35 cellular contexts compared by ENCODE assay signal in genomic region chr4:6162885-6163284, GRCh38. TPM values are rescaled to one million over a fixed set of nuclear protein-coding genes. Genes with fewer than 3 reads are reported as not detected.
"Had no signal": no experiment of that assay in that cellular context is flagged by ENCODE, and none has a peak within 500 bp of the region (broad histone marks: within the 10 kb centered on the region; RNA-seq: fewer than 3 reads in every experiment).

No MANE protein-coding gene starts in this region.

- H3K4me3 Mint-ChIP-seq: activated B cell treated with CpG ODN at 0.5 μM for 24 hours; activated CD4-positive, alpha-beta memory T cell treated with anti-CD3 and anti-CD28 coated beads for 36 hours; activated CD4-positive, alpha-beta T cell treated with anti-CD3 and anti-CD28 coated beads, Interleukin-2, amount 10 ng/mL, durations not matched to agents 24 days and 14 days; activated CD8-positive, alpha-beta T cell treated with anti-CD3 and anti-CD28 coated beads for 36 hours; activated naive CD4-positive, alpha-beta T cell treated with anti-CD3 and anti-CD28 coated beads for 36 hours; activated naive CD8-positive, alpha-beta T cell treated with anti-CD3 and anti-CD28 coated beads for 36 hours; activated T-cell treated with anti-CD3 and anti-CD28 coated beads, Interleukin-2, amount 50 U/mL, for 4 hours; activated T-cell treated with anti-CD3 and anti-CD28 coated beads, Interleukin-2, amount 50 U/mL, for 72 hours; activated T-helper 1 cell treated with anti-CD3 and anti-CD28 coated beads, Interleukin-12 subunit alpha, Interleukin-12 subunit beta, Interleukin-2, Interleukin-4 antibody, amounts not matched to agents 30 ng/mL and 10 ng/mL and 1 ng/mL, durations not matched to agents 14 hours and 24 hours and 36 hours; activated T-helper 17 cell treated with anti-CD3 and anti-CD28 coated beads, Interleukin-2, amount 50 U/mL, for 72 hours; T-helper 1 cell treated with Interleukin-12 subunit alpha and Interleukin-12 subunit beta and Interleukin-4 antibody, amounts not matched to agents 30 μg/mL and 1 μg/mL, for 36 hours; T-helper 2 cell treated with Interferon-gamma antibody and Interleukin-4, amounts not matched to agents 5 μg/mL and 100 μg/mL, for 36 hours had no signal

- H3K4me3 ChIP-seq: adrenal gland, body of pancreas, breast epithelium had no signal

- ATAC-seq: activated CD8-positive, alpha-beta T cell treated with anti-CD3 and anti-CD28 coated beads for 36 hours; activated naive CD4-positive, alpha-beta T cell treated with anti-CD3 and anti-CD28 coated beads, Interleukin-2, amount 50 U/mL, for 72 hours; activated T-cell treated with anti-CD3 and anti-CD28 coated beads, Interleukin-2, amount 50 U/mL, for 4 hours; activated T-cell treated with anti-CD3 and anti-CD28 coated beads, Interleukin-2, amount 50 U/mL, for 72 hours; activated T-helper 17 cell treated with anti-CD3 and anti-CD28 coated beads, Interleukin-2, amount 50 U/mL, for 72 hours; body of pancreas had no signal

- H3K9me3 Mint-ChIP-seq: activated CD8-positive, alpha-beta T cell treated with anti-CD3 and anti-CD28 coated beads for 36 hours; activated naive CD4-positive, alpha-beta T cell treated with anti-CD3 and anti-CD28 coated beads for 36 hours; activated naive CD8-positive, alpha-beta T cell treated with anti-CD3 and anti-CD28 coated beads for 36 hours; T-helper 2 cell treated with Interferon-gamma antibody and Interleukin-4, amounts not matched to agents 5 μg/mL and 100 μg/mL, for 36 hours had no signal

- H3K36me3 ChIP-seq: adrenal gland, brain microvascular endothelial cell, breast epithelium, WERI-Rb-1 had no signal

- FAIRE-seq: astrocyte had no signal

- H3K27me3 ChIP-seq: adrenal gland, body of pancreas, brain microvascular endothelial cell had no signal

- H3K36me3 Mint-ChIP-seq: activated naive CD4-positive, alpha-beta T cell treated with anti-CD3 and anti-CD28 coated beads, Interleukin-2, amount 50 U/mL, for 72 hours; activated naive CD8-positive, alpha-beta T cell treated with anti-CD3 and anti-CD28 coated beads for 36 hours had no signal

- DNase-seq: activated B cell treated with CpG ODN at 0.5 μM for 24 hours; activated CD4-positive, alpha-beta memory T cell treated with anti-CD3 and anti-CD28 coated beads for 36 hours; activated CD4-positive, alpha-beta T cell treated with anti-CD3 and anti-CD28 coated beads for 4 hours; activated CD4-positive, alpha-beta T cell treated with anti-CD3 and anti-CD28 coated beads, Interleukin-2, amount 10 ng/mL, durations not matched to agents 24 days and 14 days; activated CD4-positive, alpha-beta T cell treated with anti-CD3 and anti-CD28 coated beads, Interleukin-2, amount 50 U/mL, for 1 hour; activated CD4-positive, alpha-beta T cell treated with anti-CD3 and anti-CD28 coated beads, Interleukin-2, amount 50 U/mL, for 4 hours; activated CD4-positive, CD25-positive, alpha-beta regulatory T cell treated with anti-CD3 and anti-CD28 coated beads, Interleukin-2, amount 50 U/mL, for 72 hours; activated CD8-positive, alpha-beta memory T cell treated with anti-CD3 and anti-CD28 coated beads, Interleukin-2, amount 50 U/mL, for 4 hours; activated CD8-positive, alpha-beta T cell treated with anti-CD3 and anti-CD28 coated beads for 36 hours; activated effector memory CD4-positive, alpha-beta T cell treated with anti-CD3 and anti-CD28 coated beads, Interleukin-2, amount 50 U/mL, for 16 hours; activated gamma-delta T cell treated with Interleukin-2 at 50 U/mL for 16 hours; activated naive CD4-positive, alpha-beta T cell; activated naive CD4-positive, alpha-beta T cell treated with anti-CD3 and anti-CD28 coated beads for 36 hours; activated naive CD4-positive, alpha-beta T cell treated with anti-CD3 and anti-CD28 coated beads, Interleukin-2, amount 50 U/mL, for 16 hours; activated naive CD8-positive, alpha-beta T cell treated with anti-CD3 and anti-CD28 coated beads for 36 hours; activated T-cell treated with anti-CD3 and anti-CD28 coated beads for 4 hours; activated T-cell treated with anti-CD3 and anti-CD28 coated beads, Interleukin-2, amount 50 U/mL, for 1 hour; activated T-cell treated with anti-CD3 and anti-CD28 coated beads, Interleukin-2, amount 50 U/mL, for 4 hours; activated T-cell treated with anti-CD3 and anti-CD28 coated beads, Interleukin-2, amount 50 U/mL, for 72 hours; amniotic stem cell; body of pancreas; brain microvascular endothelial cell; central memory CD4-positive, alpha-beta T cell; T-helper 2 cell; T-helper 9 cell; WERI-Rb-1 had no signal

- H3K27ac ChIP-seq: body of pancreas, brain microvascular endothelial cell, breast epithelium, WERI-Rb-1 had no signal

- H3K27me3 Mint-ChIP-seq: activated B cell treated with CpG ODN at 0.5 μM for 24 hours; activated CD4-positive, alpha-beta memory T cell treated with anti-CD3 and anti-CD28 coated beads for 36 hours; activated CD4-positive, alpha-beta T cell treated with anti-CD3 and anti-CD28 coated beads, Interleukin-2, amount 10 ng/mL, durations not matched to agents 24 days and 14 days; activated CD8-positive, alpha-beta T cell treated with anti-CD3 and anti-CD28 coated beads for 36 hours; activated naive CD8-positive, alpha-beta T cell treated with anti-CD3 and anti-CD28 coated beads for 36 hours; activated T-helper 17 cell treated with anti-CD3 and anti-CD28 coated beads, Interleukin-2, amount 50 U/mL, for 72 hours had no signal

- H3K27ac Mint-ChIP-seq: activated B cell treated with CpG ODN at 0.5 μM for 24 hours; activated CD4-positive, alpha-beta memory T cell treated with anti-CD3 and anti-CD28 coated beads for 36 hours; activated CD4-positive, alpha-beta T cell treated with anti-CD3 and anti-CD28 coated beads, Interleukin-2, amount 10 ng/mL, durations not matched to agents 24 days and 14 days; activated CD8-positive, alpha-beta T cell treated with anti-CD3 and anti-CD28 coated beads for 36 hours; activated naive CD4-positive, alpha-beta T cell treated with anti-CD3 and anti-CD28 coated beads for 36 hours; activated naive CD4-positive, alpha-beta T cell treated with anti-CD3 and anti-CD28 coated beads, Interleukin-2, amount 50 U/mL, for 72 hours; activated naive CD8-positive, alpha-beta T cell treated with anti-CD3 and anti-CD28 coated beads for 36 hours; activated T-cell treated with anti-CD3 and anti-CD28 coated beads, Interleukin-2, amount 50 U/mL, for 72 hours; activated T-helper 1 cell treated with anti-CD3 and anti-CD28 coated beads, Interleukin-12 subunit alpha, Interleukin-12 subunit beta, Interleukin-2, Interleukin-4 antibody, amounts not matched to agents 30 ng/mL and 10 ng/mL and 1 ng/mL, durations not matched to agents 14 hours and 24 hours and 36 hours; activated T-helper 17 cell treated with anti-CD3 and anti-CD28 coated beads, Interleukin-2, amount 50 U/mL, for 72 hours; T-helper 1 cell treated with Interleukin-12 subunit alpha and Interleukin-12 subunit beta and Interleukin-4 antibody, amounts not matched to agents 30 μg/mL and 1 μg/mL, for 36 hours; T-helper 2 cell treated with Interferon-gamma antibody and Interleukin-4, amounts not matched to agents 5 μg/mL and 100 μg/mL, for 36 hours had no signal

- H3K9me3 ChIP-seq: adrenal gland, body of pancreas had no signal

- H3K4me1 Mint-ChIP-seq: activated B cell treated with CpG ODN at 0.5 μM for 24 hours; activated naive CD8-positive, alpha-beta T cell treated with anti-CD3 and anti-CD28 coated beads for 36 hours had no signal

- H3K4me1 ChIP-seq: adrenal gland, body of pancreas, breast epithelium had no signal

RNA-seq across cellular contexts. Expression of gene JAKMIP1, which starts 37.5 kb away (rescaled TPM):
- total RNA-seq: cardiac septum had no signal
